9 cellular contexts compared by ENCODE assay signal in genomic region chr14:93331375-93332031, GRCh38. TPM values are rescaled to one million over a fixed set of nuclear protein-coding genes. Genes with fewer than 3 reads are reported as not detected.
DNase-seq lines count a peak whose midpoint lies in the region; ATAC-seq and FAIRE-seq lines count a peak whose summit lies in the region.
"Had no signal": no experiment of that assay in that cellular context is flagged by ENCODE, and none has a peak within 500 bp of the region (broad histone marks: within the 10 kb centered on the region; RNA-seq: fewer than 3 reads in every experiment).

No MANE protein-coding gene starts in this region.

- peak overlapping the region; percentile 90 for H3K4me2 ChIP-seq in mesendoderm (ENCODE audit: low read length)

- no peaks in the 10 kb centered on the region for H3K27me3 ChIP-seq in mesendoderm (ENCODE audit: insufficient read depth, low read length, poor library complexity)
- H3K27me3 ChIP-seq in aorta (ENCODE audit: control insufficient read depth in 1 of 2, insufficient read depth in 2 of 2, low read length in 1 of 2) = no peaks in the 10 kb centered on the region

- H3K9me3 ChIP-seq in aorta (ENCODE audit: control insufficient read depth, low read length) = no peaks in the 10 kb centered on the region

- H2BK5ac ChIP-seq in mesendoderm (ENCODE audit: low read length) = no peak overlapping the region

- intact Hi-C loops in aorta (cut with DNase I) = loop anchor here in 1 of 2 donors (2.0 kb wide), 1 partner anchor 125 kb away; the partner anchor contains the start of genes GON7 and UBR7

- no peak for DNase-seq in activated naive CD4-positive, alpha-beta T cell treated with anti-CD3 and anti-CD28 coated beads, Interleukin-2, amount 10 ng/mL, durations not matched to agents 7 days and 5 days
- no peak for DNase-seq in activated naive CD4-positive, alpha-beta T cell treated with anti-CD3 and anti-CD28 coated beads, Interleukin-2, amount 50 U/mL, for 16 hours
- DNase-seq in mesendoderm = no peak
- peak in 1 of 2 donors; percentile 52 for DNase-seq in aorta
- no peak for DNase-seq in kidney glomerular epithelial cell (lab: John Stamatoyannopoulos, UW)
- no peak for DNase-seq in GM19239 (ENCODE audit: insufficient read length, low spot score)

- H2BK120ac ChIP-seq in mesendoderm (ENCODE audit: low read depth, low read length) = no peak overlapping the region

- H3K4me1 ChIP-seq in mesendoderm (ENCODE audit: control insufficient read depth, low read depth, low read length) (no peaks in the 10 kb centered on the region), aorta (ENCODE audit: control insufficient read depth in 1 of 2, insufficient read depth in 2 of 2, low read length in 2 of 2) (peaks cover 0 to 11% of the 10 kb centered on the region in 2 donors)

- no peak for ATAC-seq in aorta (ENCODE audit: low FRiP score)
- no peak for ATAC-seq in GM19328 (IDR thresholded peaks at IDR 0.05; ENCODE audit: unreplicated experiment)

- H3K4me3 ChIP-seq in mesendoderm (ENCODE audit: low read length) = peak overlapping the region; percentile 92
- H3K4me3 ChIP-seq in aorta (ENCODE audit: low read length in 2 of 2) = peak overlapping the region; percentile 87 to 91

- CTCF ChIA-PET in activated naive CD4-positive, alpha-beta T cell treated with anti-CD3 and anti-CD28 coated beads, Interleukin-2, amount 10 ng/mL, durations not matched to agents 7 days and 5 days (lab: Charles Lee) = no interaction called here

- no peak overlapping the region for H3K18ac ChIP-seq in mesendoderm (ENCODE audit: low read length)

- peak overlapping the region; percentile 88 for H3K27ac Mint-ChIP-seq in activated naive CD4-positive, alpha-beta T cell treated with anti-CD3 and anti-CD28 coated beads, Interleukin-2, amount 10 ng/mL, durations not matched to agents 7 days and 5 days

- no CpG with 5 or more reads among the region's 23 CpGs for WGBS in mesendoderm (ENCODE audit: extremely low coverage, insufficient coverage, low lambda C conversion rate)
- 67% methylated on average over 23 of the region's 23 CpGs for WGBS in aorta, 2 donors

- no peak overlapping the region for H4K8ac ChIP-seq in mesendoderm (ENCODE audit: low read depth, low read length)

- H3K56ac ChIP-seq in mesendoderm (ENCODE audit: low read length) = peak overlapping the region; percentile 94

- no peak overlapping the region for H3K4ac ChIP-seq in mesendoderm (ENCODE audit: low read depth, low read length)

- H3K27ac ChIP-seq in cingulate gyrus (ENCODE audit: low read depth, low read length) (peak overlapping the region; percentile 90), mesendoderm (ENCODE audit: low read depth, low read length) (no peak overlapping the region), aorta (ENCODE audit: low read depth in 1 of 2, low read length in 2 of 2) (peak overlapping the region in 1 of 2 donors; percentile 93)

- H2AK5ac ChIP-seq in mesendoderm (ENCODE audit: low read length) = no peak overlapping the region

- H3K79me1 ChIP-seq in mesendoderm (ENCODE audit: low read length) = peaks cover 6% of the 10 kb centered on the region

- H3K27me3 Mint-ChIP-seq in activated naive CD4-positive, alpha-beta T cell treated with anti-CD3 and anti-CD28 coated beads, Interleukin-2, amount 10 ng/mL, durations not matched to agents 7 days and 5 days = no peaks in the 10 kb centered on the region

- H3K4me1 Mint-ChIP-seq in activated naive CD4-positive, alpha-beta T cell treated with anti-CD3 and anti-CD28 coated beads, Interleukin-2, amount 10 ng/mL, durations not matched to agents 7 days and 5 days = peaks cover 57% of the 10 kb centered on the region

- no peak overlapping the region for H2BK15ac ChIP-seq in mesendoderm (replicated peaks; ENCODE audit: low read depth)

- no peak for FAIRE-seq in GM19239 (lab: Jason Lieb, UNC)

- peak overlapping the region; percentile 85 for H3K9ac ChIP-seq in mesendoderm (ENCODE audit: low read length)

- H3K36me3 ChIP-seq in mesendoderm (ENCODE audit: control insufficient read depth, insufficient read depth, low read length) (no peaks in the 10 kb centered on the region), aorta (ENCODE audit: control insufficient read depth in 1 of 2, insufficient read depth in 2 of 2, low read length in 1 of 2) (peaks cover 0 to 2% of the 10 kb centered on the region in 2 donors)

- H3K79me2 ChIP-seq in mesendoderm (ENCODE audit: control insufficient read depth, insufficient read depth, low read length) = peaks cover 52% of the 10 kb centered on the region

- H3K36me3 Mint-ChIP-seq in activated naive CD4-positive, alpha-beta T cell treated with anti-CD3 and anti-CD28 coated beads, Interleukin-2, amount 10 ng/mL, durations not matched to agents 7 days and 5 days = peaks cover 3% of the 10 kb centered on the region

- peak overlapping the region; percentile 94 for H3K4me3 Mint-ChIP-seq in activated naive CD4-positive, alpha-beta T cell treated with anti-CD3 and anti-CD28 coated beads, Interleukin-2, amount 10 ng/mL, durations not matched to agents 7 days and 5 days

- H4K5ac ChIP-seq in mesendoderm (ENCODE audit: low read length) = no peak overlapping the region

- no peak overlapping the region for H3K23ac ChIP-seq in mesendoderm (ENCODE audit: low read length)

- H3K9me3 Mint-ChIP-seq in activated naive CD4-positive, alpha-beta T cell treated with anti-CD3 and anti-CD28 coated beads, Interleukin-2, amount 10 ng/mL, durations not matched to agents 7 days and 5 days = no peaks in the 10 kb centered on the region

RNA-seq across cellular contexts. Expression of gene BTBD7, which starts 1.3 kb away (rescaled TPM):
- polyA plus RNA-seq in mesendoderm (2013, experiment 1 of 2) = 21.2 TPM
- 21.0 TPM for polyA plus RNA-seq in mesendoderm (2013, experiment 2 of 2)
- total RNA-seq in aorta = 10 to 100 TPM; 39.6 to 51.2 TPM
- 1 to 10 TPM; 7.4 to 8.5 TPM for polyA plus RNA-seq in aorta

RNA-seq across cellular contexts. Expression of gene COX8C, which starts 15.5 kb away (rescaled TPM):
- polyA plus RNA-seq in mesendoderm (2013, experiment 1 of 2) = not detected
- not detected for polyA plus RNA-seq in mesendoderm (2013, experiment 2 of 2)
- total RNA-seq in aorta = not detected
- not detected for polyA plus RNA-seq in aorta
- total RNA-seq: subcutaneous adipose tissue had no signal
